Comparison of ENCODE assay signal across 8 cellular contexts in the genomic region with DNA sequence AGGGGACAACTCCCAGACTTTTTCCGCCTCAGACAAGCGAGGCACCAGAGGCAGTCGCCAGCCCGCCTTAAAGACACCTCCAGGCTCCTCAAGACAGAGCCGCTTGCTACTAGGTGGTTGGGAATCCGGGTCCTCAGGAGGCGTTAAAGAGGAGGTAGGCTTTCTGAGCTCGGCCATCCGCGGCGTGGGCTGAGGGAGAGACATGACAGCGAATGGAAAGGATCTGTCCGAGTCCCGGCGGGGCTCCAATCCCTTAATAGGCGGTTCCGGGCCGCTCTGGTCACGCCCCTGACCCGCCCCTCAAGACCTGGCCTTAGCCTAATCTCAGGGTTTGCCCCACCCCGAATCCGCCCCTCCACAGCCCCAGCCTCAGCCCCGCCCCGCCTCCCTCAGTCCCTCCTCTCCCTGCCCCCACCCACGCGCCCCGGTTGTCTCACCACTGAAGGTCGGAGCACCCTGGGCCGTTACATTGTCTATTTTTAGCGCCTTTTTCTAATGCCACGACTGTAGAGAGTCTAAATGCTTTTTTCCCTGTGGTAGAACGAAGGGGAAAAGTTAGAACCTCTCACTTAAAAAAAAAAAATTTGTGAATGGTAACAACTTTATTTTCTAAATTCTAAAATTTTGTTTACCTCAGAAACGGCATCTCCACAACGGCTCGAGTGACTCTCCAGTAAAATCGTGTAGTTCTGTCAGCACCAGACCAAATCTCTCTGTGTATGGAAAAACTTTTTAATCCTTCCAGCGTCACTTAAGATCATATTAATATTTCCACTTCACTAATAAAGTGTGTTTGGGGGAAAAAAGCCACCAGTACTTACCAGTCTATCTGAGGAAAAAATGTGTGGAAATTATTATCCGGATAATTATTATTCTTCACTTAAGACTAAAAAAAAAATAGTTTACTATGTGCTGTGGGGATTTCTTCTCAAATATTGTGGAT. TPM values are rescaled to one million over a fixed set of nuclear protein-coding genes. Genes with fewer than 3 reads are reported as not detected.
DNase-seq lines count a peak whose midpoint lies in the region; ATAC-seq and TF ChIP-seq lines count a peak whose summit lies in the region.

A gene (minus strand): TSS at position 229 of the 943 bp plus-strand sequence. CDS start 25 bp downstream, at position 204.

- peak within 1 kb of the TSS; percentile 14 to 51 (median 43) for H3K4me3 ChIP-seq in heart right ventricle

- in situ Hi-C loops in ACHN (cut with HindIII; ENCODE audit: low pct_ligation_motif_present, low pct_unique_long_range_greater_than_20kb, low sequenced_read_pairs): no loop called here

- H3K27me3 Mint-ChIP-seq in activated naive CD8-positive, alpha-beta T cell treated with anti-CD3 and anti-CD28 coated beads, Interleukin-2, amount 10 ng/mL, durations not matched to agents 7 days and 5 days: peaks cover 25% of the 10 kb centered on the region

- no peak within 1 kb of the TSS for H3K27ac Mint-ChIP-seq in activated naive CD8-positive, alpha-beta T cell treated with anti-CD3 and anti-CD28 coated beads, Interleukin-2, amount 10 ng/mL, durations not matched to agents 7 days and 5 days

- POLR2A ChIA-PET in activated naive CD8-positive, alpha-beta T cell treated with anti-CD3 and anti-CD28 coated beads, Interleukin-2, amount 10 ng/mL, durations not matched to agents 7 days and 5 days (lab: Charles Lee): no interaction called here

- H3K4me1 Mint-ChIP-seq in activated naive CD8-positive, alpha-beta T cell treated with anti-CD3 and anti-CD28 coated beads, Interleukin-2, amount 10 ng/mL, durations not matched to agents 7 days and 5 days: no peaks in the 10 kb centered on the region

- H3K27me3 ChIP-seq in heart right ventricle: peaks cover 0 to 41% (median 0%) of the 10 kb centered on the region in 7 donors

- H3K9me3 Mint-ChIP-seq in activated naive CD8-positive, alpha-beta T cell treated with anti-CD3 and anti-CD28 coated beads, Interleukin-2, amount 10 ng/mL, durations not matched to agents 7 days and 5 days: no peaks in the 10 kb centered on the region

- H3K27ac ChIP-seq in heart right ventricle: peak within 1 kb of the TSS; percentile 69 to 91 (median 86)

- H3K4me3 Mint-ChIP-seq in activated naive CD8-positive, alpha-beta T cell treated with anti-CD3 and anti-CD28 coated beads, Interleukin-2, amount 10 ng/mL, durations not matched to agents 7 days and 5 days: no peak within 1 kb of the TSS

- DNase-seq in ACHN (peak; percentile 61), NAMALWA (ENCODE audit: low spot score) (peak; percentile 90), heart right ventricle (peak; percentile 86 to 89), pons (ENCODE audit: low spot score) (peak; percentile 38), DMS153 treated with DMSO at 0.1 percent for 48 hours (lab: John Stamatoyannopoulos, UW; ENCODE audit: unreplicated experiment) (no peak)
- DNase-seq in activated naive CD8-positive, alpha-beta T cell treated with anti-CD3 and anti-CD28 coated beads, Interleukin-2, amount 10 ng/mL, durations not matched to agents 7 days and 5 days: no peak

- H3K36me3 ChIP-seq in heart right ventricle: no peaks in the 10 kb centered on the region

- no peaks in the 10 kb centered on the region for H3K36me3 Mint-ChIP-seq in activated naive CD8-positive, alpha-beta T cell treated with anti-CD3 and anti-CD28 coated beads, Interleukin-2, amount 10 ng/mL, durations not matched to agents 7 days and 5 days

- WGBS in heart right ventricle, 2 donors: 3 to 4% methylated on average over 38 of the region's 38 CpGs

- no peaks in the 10 kb centered on the region for H3K9me3 ChIP-seq in heart right ventricle

- intact Hi-C loops in heart right ventricle (cut with DNase I): loop anchor here in 1 of 10 donors (1.0 kb wide), 1 partner anchor 21 kb away; no protein-coding TSS in a partner anchor

- TF ChIP-seq CTCF in heart right ventricle (IDR thresholded peaks at IDR 0.05): no peak

- peaks cover 0 to 8% (median 5%) of the 10 kb centered on the region in 9 donors for H3K4me1 ChIP-seq in heart right ventricle

- ATAC-seq in GM18499 (IDR thresholded peaks at IDR 0.05; ENCODE audit: insufficient read depth, unreplicated experiment): peak; percentile 38
- peak; percentile 79 for ATAC-seq in HG02623 (IDR thresholded peaks at IDR 0.05; ENCODE audit: unreplicated experiment)
- peak; percentile 33 for ATAC-seq in activated naive CD8-positive, alpha-beta T cell treated with anti-CD3 and anti-CD28 coated beads, Interleukin-2, amount 10 ng/mL, durations not matched to agents 7 days and 5 days (ENCODE audit: low read depth)
- peak; percentile 97 to 100 (median 99) for ATAC-seq in heart right ventricle

RNA-seq across cellular contexts. Expression of the gene that starts here (rescaled TPM):
- total RNA-seq in activated naive CD8-positive, alpha-beta T cell treated with anti-CD3 and anti-CD28 coated beads, Interleukin-2, amount 10 ng/mL, durations not matched to agents 7 days and 5 days: not detected
- under 1 TPM in 9 of 10 donors, not detected in 1; 0.06 to 0.49 (median 0.14) TPM for total RNA-seq in heart right ventricle
- polyA plus RNA-seq in heart right ventricle: under 1 TPM; 0.03 to 0.15 TPM

Comparison
In these comparisons a context has a peak if more than half of its experiments do, and no peak if none do; other contexts are left out.
1. Peak in ATAC-seq in activated naive CD8-positive, alpha-beta T cell treated with anti-CD3 and anti-CD28 coated beads, Interleukin-2, amount 10 ng/mL, durations not matched to agents 7 days and 5 days; RNA of the gene not detected or under 1 TPM.
2. Peak in DNase-seq, ATAC-seq, H3K4me3 ChIP-seq and H3K27ac ChIP-seq in heart right ventricle; RNA of the gene not detected or under 1 TPM.
3. DNase-seq: peak in ACHN (single experiment), NAMALWA (single experiment) and pons (single experiment); none in activated naive CD8-positive, alpha-beta T cell treated with anti-CD3 and anti-CD28 coated beads, Interleukin-2, amount 10 ng/mL, durations not matched to agents 7 days and 5 days (single experiment) and DMS153 treated with DMSO at 0.1 percent for 48 hours (single experiment).
4. ATAC-seq: peak in every context shown above with its lines; median percentile 99 in heart right ventricle; 79 in HG02623; 38 in GM18499; 33 in activated naive CD8-positive, alpha-beta T cell treated with anti-CD3 and anti-CD28 coated beads, Interleukin-2, amount 10 ng/mL, durations not matched to agents 7 days and 5 days.